16 cellular contexts compared by ENCODE assay signal in genomic region chr6:106450645-106451044, GRCh38.
"Had no signal": no experiment of that assay in that cellular context is flagged by ENCODE, and none has a peak within 500 bp of the region (broad histone marks: within the 10 kb centered on the region; RNA-seq: fewer than 3 reads in every experiment).

No MANE protein-coding gene starts in this region.

- H3K4me3 ChIP-seq: adrenal gland, coronary artery, psoas muscle had no signal

- H3K9me3 Mint-ChIP-seq: activated CD4-positive, alpha-beta T cell treated with anti-CD3 and anti-CD28 coated beads, Interleukin-2, amount 10 ng/mL, durations not matched to agents 24 days and 14 days; activated naive CD4-positive, alpha-beta T cell treated with anti-CD3 and anti-CD28 coated beads, Interleukin-2, amount 10 ng/mL, durations not matched to agents 7 days and 5 days; activated T-helper 2 cell treated with anti-CD3 and anti-CD28 coated beads, Interferon-gamma antibody, Interleukin-2, Interleukin-4, amounts not matched to agents 10 μg/mL and 5 μg/mL and 100 μg/mL, durations not matched to agents 14 hours and 24 hours and 36 hours; effector memory CD8-positive, alpha-beta T cell; natural killer cell; stimulated activated naive B cell treated with anti-CD40 and anti-IgM and Interleukin-4, amounts not matched to agents 10 μg/mL and 1 μg/mL and 100 μg/mL, for 72 hours had no signal

- H3K36me3 Mint-ChIP-seq: activated naive CD4-positive, alpha-beta T cell treated with anti-CD3 and anti-CD28 coated beads, Interleukin-2, amount 10 ng/mL, durations not matched to agents 7 days and 5 days; natural killer cell; stimulated activated naive B cell treated with anti-CD40 and anti-IgM and Interleukin-4, amounts not matched to agents 10 μg/mL and 1 μg/mL and 100 μg/mL, for 72 hours had no signal

- DNase-seq: activated CD4-positive, alpha-beta T cell treated with anti-CD3 and anti-CD28 coated beads, Interleukin-2, amount 10 ng/mL, durations not matched to agents 24 days and 14 days; activated CD8-positive, alpha-beta memory T cell treated with anti-CD3 and anti-CD28 coated beads for 24 hours; activated naive CD4-positive, alpha-beta T cell treated with anti-CD3 and anti-CD28 coated beads, Interleukin-2, amount 10 ng/mL, durations not matched to agents 7 days and 5 days; adrenal gland; caudate nucleus; effector memory CD8-positive, alpha-beta T cell; left cardiac atrium; natural killer cell; psoas muscle; stimulated activated CD4-positive, alpha-beta T cell treated with anti-CD3 and anti-CD28 coated beads, Interleukin-2, amount 100 ng/mL, for 24 hours; stimulated activated naive B cell treated with anti-CD40 and anti-IgM and Interleukin-4, amounts not matched to agents 10 μg/mL and 1 μg/mL and 100 μg/mL, for 72 hours; WERI-Rb-1 had no signal

- H3K9me3 ChIP-seq: adrenal gland, psoas muscle had no signal

- H3K27me3 ChIP-seq: adrenal gland had no signal

- ATAC-seq: effector memory CD8-positive, alpha-beta T cell; natural killer cell; psoas muscle; sciatic nerve; stimulated activated naive B cell treated with anti-CD40 and anti-IgM and Interleukin-4, amounts not matched to agents 10 μg/mL and 1 μg/mL and 100 μg/mL, for 72 hours had no signal

- H3K27ac Mint-ChIP-seq: activated CD4-positive, alpha-beta T cell treated with anti-CD3 and anti-CD28 coated beads, Interleukin-2, amount 10 ng/mL, durations not matched to agents 24 days and 14 days; activated naive CD4-positive, alpha-beta T cell treated with anti-CD3 and anti-CD28 coated beads, Interleukin-2, amount 10 ng/mL, durations not matched to agents 7 days and 5 days; activated T-helper 2 cell treated with anti-CD3 and anti-CD28 coated beads, Interferon-gamma antibody, Interleukin-2, Interleukin-4, amounts not matched to agents 10 μg/mL and 5 μg/mL and 100 μg/mL, durations not matched to agents 14 hours and 24 hours and 36 hours; effector memory CD8-positive, alpha-beta T cell; natural killer cell; stimulated activated naive B cell treated with anti-CD40 and anti-IgM and Interleukin-4, amounts not matched to agents 10 μg/mL and 1 μg/mL and 100 μg/mL, for 72 hours had no signal

- H3K4me1 ChIP-seq: adrenal gland, psoas muscle had no signal

- H3K27me3 Mint-ChIP-seq: effector memory CD8-positive, alpha-beta T cell; stimulated activated naive B cell treated with anti-CD40 and anti-IgM and Interleukin-4, amounts not matched to agents 10 μg/mL and 1 μg/mL and 100 μg/mL, for 72 hours had no signal

- H3K36me3 ChIP-seq: adrenal gland, WERI-Rb-1 had no signal

- H3K27ac ChIP-seq: adrenal gland, coronary artery, epithelial cell of prostate, psoas muscle, WERI-Rb-1 had no signal

- H3K4me3 Mint-ChIP-seq: activated CD4-positive, alpha-beta T cell treated with anti-CD3 and anti-CD28 coated beads, Interleukin-2, amount 10 ng/mL, durations not matched to agents 24 days and 14 days; activated naive CD4-positive, alpha-beta T cell treated with anti-CD3 and anti-CD28 coated beads, Interleukin-2, amount 10 ng/mL, durations not matched to agents 7 days and 5 days; effector memory CD8-positive, alpha-beta T cell; natural killer cell; stimulated activated naive B cell treated with anti-CD40 and anti-IgM and Interleukin-4, amounts not matched to agents 10 μg/mL and 1 μg/mL and 100 μg/mL, for 72 hours had no signal
